ENCODE assay signal across 7 cellular contexts in genomic region chr3:108589998-108590323, GRCh38. TPM values are rescaled to one million over a fixed set of nuclear protein-coding genes. Genes with fewer than 3 reads are reported as not detected.
DNase-seq lines count a peak whose midpoint lies in the region; ATAC-seq and TF ChIP-seq lines count a peak whose summit lies in the region.

No MANE protein-coding gene starts in this region.

- peak overlapping the region; percentile 93 for H3K4me3 ChIP-seq in iPS-15b (ENCODE audit: low read depth, low read length)

- H3K36me3 Mint-ChIP-seq in HFFc6 (ENCODE audit: low read depth), result no peaks in the 10 kb centered on the region; the same call in 1 of the 2 replicates
- H3K36me3 Mint-ChIP-seq in activated T-helper 17 cell treated with anti-CD3 and anti-CD28 coated beads, Interleukin-2, amount 50 U/mL, for 72 hours (ENCODE audit: low read depth), result peaks cover 12% of the 10 kb centered on the region

- no peaks in the 10 kb centered on the region for H3K36me3 ChIP-seq in iPS-15b (ENCODE audit: control insufficient read depth, insufficient read depth, low read length)

- peak overlapping the region; percentile 100 for H3K27ac Mint-ChIP-seq in HFFc6
- H3K27ac Mint-ChIP-seq in activated T-helper 17 cell treated with anti-CD3 and anti-CD28 coated beads, Interleukin-2, amount 50 U/mL, for 72 hours, result peak overlapping the region; percentile 99
- H3K27ac Mint-ChIP-seq in stimulated activated naive CD8-positive, alpha-beta T cell treated with anti-CD3 and anti-CD28 coated beads, Interleukin-15, amount 100 ng/mL, for 72 hours, result peak overlapping the region; percentile 100

- H3K4me3 Mint-ChIP-seq in HFFc6, result peak overlapping the region; percentile 99
- peak overlapping the region; percentile 99 for H3K4me3 Mint-ChIP-seq in activated T-helper 17 cell treated with anti-CD3 and anti-CD28 coated beads, Interleukin-2, amount 50 U/mL, for 72 hours
- peak overlapping the region; percentile 96 to 100 for H3K4me3 Mint-ChIP-seq in stimulated activated naive CD8-positive, alpha-beta T cell treated with anti-CD3 and anti-CD28 coated beads, Interleukin-15, amount 100 ng/mL, for 72 hours

- no peaks in the 10 kb centered on the region for H3K9me3 ChIP-seq in iPS-15b (ENCODE audit: control insufficient read depth, insufficient read depth, low read length)

- DNase-seq in HFFc6, result no peak
- no peak for DNase-seq in stimulated activated naive CD8-positive, alpha-beta T cell treated with anti-CD3 and anti-CD28 coated beads, Interleukin-15, amount 100 ng/mL, for 72 hours
- no peak for DNase-seq in activated CD4-positive, CD25-positive, alpha-beta regulatory T cell (lab: John Stamatoyannopoulos, UW)
- no peak for DNase-seq in D341Med (ENCODE audit: low spot score)
- no peak for DNase-seq in activated CD4-positive, alpha-beta T cell treated with anti-CD3 and anti-CD28 coated beads, Interleukin-2, amount 50 U/mL, for 4 hours

- peaks cover 2% of the 10 kb centered on the region for H3K4me1 ChIP-seq in iPS-15b (ENCODE audit: control insufficient read depth, insufficient read depth, low read length)

- H3K9ac ChIP-seq in iPS-15b (ENCODE audit: low read depth, low read length), result peak overlapping the region; percentile 95

- no peaks in the 10 kb centered on the region for H3K27me3 ChIP-seq in iPS-15b (ENCODE audit: control insufficient read depth, insufficient read depth, low read length)

- ATAC-seq in activated T-helper 17 cell treated with anti-CD3 and anti-CD28 coated beads, Interleukin-2, amount 50 U/mL, for 72 hours (replicated peaks), result no peak
- no peak for ATAC-seq in stimulated activated naive CD8-positive, alpha-beta T cell treated with anti-CD3 and anti-CD28 coated beads, Interleukin-15, amount 100 ng/mL, for 72 hours

- peaks cover 49% of the 10 kb centered on the region for H3K4me1 Mint-ChIP-seq in HFFc6 (ENCODE audit: low read depth)
- H3K4me1 Mint-ChIP-seq in activated T-helper 17 cell treated with anti-CD3 and anti-CD28 coated beads, Interleukin-2, amount 50 U/mL, for 72 hours, result peaks cover 26% of the 10 kb centered on the region
- peaks cover 57% of the 10 kb centered on the region for H3K4me1 Mint-ChIP-seq in stimulated activated naive CD8-positive, alpha-beta T cell treated with anti-CD3 and anti-CD28 coated beads, Interleukin-15, amount 100 ng/mL, for 72 hours

- peaks cover 3% of the 10 kb centered on the region; the same call in 1 of the 2 replicates for H3K27me3 Mint-ChIP-seq in HFFc6 (ENCODE audit: insufficient read depth)
- H3K27me3 Mint-ChIP-seq in activated T-helper 17 cell treated with anti-CD3 and anti-CD28 coated beads, Interleukin-2, amount 50 U/mL, for 72 hours, result no peaks in the 10 kb centered on the region
- no peaks in the 10 kb centered on the region for H3K27me3 Mint-ChIP-seq in stimulated activated naive CD8-positive, alpha-beta T cell treated with anti-CD3 and anti-CD28 coated beads, Interleukin-15, amount 100 ng/mL, for 72 hours

- no peaks in the 10 kb centered on the region for H3K9me3 Mint-ChIP-seq in HFFc6
- no peaks in the 10 kb centered on the region for H3K9me3 Mint-ChIP-seq in activated T-helper 17 cell treated with anti-CD3 and anti-CD28 coated beads, Interleukin-2, amount 50 U/mL, for 72 hours
- H3K9me3 Mint-ChIP-seq in stimulated activated naive CD8-positive, alpha-beta T cell treated with anti-CD3 and anti-CD28 coated beads, Interleukin-15, amount 100 ng/mL, for 72 hours, result no peaks in the 10 kb centered on the region

- TF ChIP-seq CTCF in HFFc6 (IDR thresholded peaks at IDR 0.05), result no peak

RNA-seq across cellular contexts. Expression of gene DZIP3, which starts 0.4 kb away (rescaled TPM):
- total RNA-seq in HFFc6 (2021; fragmentation: NEBNext Ultra II Directional; extraction: Animal tissue kit (Norgen Biotek cat#: 25700)), result 10 to 100 TPM in 5 of 6 experiments, 1 to 10 TPM in 1; 9.0 to 13.1 (median 11.9) TPM
- 10 to 100 TPM in 1 of 2 donors, 1 to 10 TPM in 1; 9.7 to 19.7 TPM for total RNA-seq in activated T-helper 17 cell treated with anti-CD3 and anti-CD28 coated beads, Interleukin-2, amount 50 U/mL, for 72 hours

RNA-seq across cellular contexts. Expression of gene CIP2A, which starts 0.7 kb away (rescaled TPM):
- 10 to 100 TPM; 11.6 to 29.8 (median 26.5) TPM for total RNA-seq in HFFc6 (2021; fragmentation: NEBNext Ultra II Directional; extraction: Animal tissue kit (Norgen Biotek cat#: 25700))
- 10 to 100 TPM; 35.4 to 55.7 TPM for total RNA-seq in activated T-helper 17 cell treated with anti-CD3 and anti-CD28 coated beads, Interleukin-2, amount 50 U/mL, for 72 hours
